In genomic region chr4:83075696-83076095, GRCh38 we compare ENCODE assay signal across 11 cellular contexts. TPM values are rescaled to one million over a fixed set of nuclear protein-coding genes. Genes with fewer than 3 reads are reported as not detected.
DNase-seq lines count a peak whose midpoint lies in the region; ATAC-seq and TF ChIP-seq lines count a peak whose summit lies in the region.
"Had no signal": no experiment of that assay in that cellular context is flagged by ENCODE, and none has a peak within 500 bp of the region (broad histone marks: within the 10 kb centered on the region; RNA-seq: fewer than 3 reads in every experiment).

No MANE protein-coding gene starts in this region.

- POLR2A ChIA-PET in T-cell (lab: Charles Lee), result interaction anchor here in 1 of 2 donors (1.9 kb wide), 1 partner anchor 8 kb away, joined by 10 read pairs; no protein-coding TSS in a partner anchor

- H3K27ac Mint-ChIP-seq in T-cell, result no peak overlapping the region
- H3K27ac Mint-ChIP-seq: activated CD8-positive, alpha-beta memory T cell treated with anti-CD3 and anti-CD28 coated beads, Interleukin-2, amount 10 ng/mL, durations not matched to agents 7 days and 5 days had no signal

- DNase-seq in GM03348 (ENCODE audit: low spot score), result peak; percentile 77
- DNase-seq in foreskin melanocyte, result peak; percentile 64
- peak; percentile 42 for DNase-seq in skeletal muscle cell (ENCODE audit: low read depth)
- DNase-seq in T-cell, result no peak
- DNase-seq in NCI-H1694 (lab: John Stamatoyannopoulos, UW), result no peak
- DNase-seq: activated CD8-positive, alpha-beta memory T cell treated with anti-CD3 and anti-CD28 coated beads, Interleukin-2, amount 10 ng/mL, durations not matched to agents 7 days and 5 days; KBM-7; NCI-H2227 treated with DMSO at 0.1 percent for 48 hours had no signal

- CTCF ChIA-PET in T-cell (lab: Charles Lee), result interaction anchor here (0.5 to 4.9 kb wide), 13 partner anchors 9 to 666 kb away, joined by 3 to 71 read pairs (median 6); partner anchors contain the start of gene COQ2 (in 1 of the 2)

- ATAC-seq in SK-N-SH treated with all-trans-retinoic acid at 6 μM for 48 hours (peak; percentile 94), T-cell (replicated peaks in 1 of 4) (no peak), HG02571 (IDR thresholded peaks at IDR 0.05; ENCODE audit: unreplicated experiment) (no peak), GM21515 (IDR thresholded peaks at IDR 0.05; ENCODE audit: unreplicated experiment) (no peak)
- ATAC-seq: activated CD8-positive, alpha-beta memory T cell treated with anti-CD3 and anti-CD28 coated beads, Interleukin-2, amount 10 ng/mL, durations not matched to agents 7 days and 5 days had no signal

- no peak overlapping the region for H3K4me3 ChIP-seq in skeletal muscle cell (ENCODE audit: low read depth, low read length)

- no peak overlapping the region for H3K4me3 Mint-ChIP-seq in T-cell
- H3K4me3 Mint-ChIP-seq: activated CD8-positive, alpha-beta memory T cell treated with anti-CD3 and anti-CD28 coated beads, Interleukin-2, amount 10 ng/mL, durations not matched to agents 7 days and 5 days had no signal

- no peaks in the 10 kb centered on the region for H3K9me3 Mint-ChIP-seq in T-cell

- peaks cover 33% of the 10 kb centered on the region for H3K36me3 Mint-ChIP-seq in T-cell

- H3K4me1 Mint-ChIP-seq in T-cell, result peaks cover 5 to 28% (median 18%) of the 10 kb centered on the region in 3 donors

- no peaks in the 10 kb centered on the region for H3K27me3 Mint-ChIP-seq in T-cell
- H3K27me3 Mint-ChIP-seq: activated CD8-positive, alpha-beta memory T cell treated with anti-CD3 and anti-CD28 coated beads, Interleukin-2, amount 10 ng/mL, durations not matched to agents 7 days and 5 days had no signal

TF ChIP-seq in SK-N-SH treated with all-trans-retinoic acid at 6 μM for 48 hours, 23 proteins besides CTCF, POLR2A, EP300 and RAD21:
- no peak for TF ChIP-seq ZNF565 (CRISPR knock-in tag; conservative IDR thresholded peaks at IDR 0.05; ENCODE audit: low read depth)
- TF ChIP-seq TOX (CRISPR knock-in tag; IDR thresholded peaks at IDR 0.05; ENCODE audit: borderline replicate concordance), result 0 out of 2 replicates have a peak, but pooled peaks have one; percentile 21
- TF ChIP-seq PATZ1 (CRISPR knock-in tag; IDR thresholded peaks at IDR 0.05; ENCODE audit: borderline replicate concordance), result no peak
- no peak for TF ChIP-seq ZFP3 (CRISPR knock-in tag; IDR thresholded peaks at IDR 0.05)
- no peak for TF ChIP-seq ZFP30 (CRISPR knock-in tag; IDR thresholded peaks at IDR 0.05)
- TF ChIP-seq ZNF70 (CRISPR knock-in tag; IDR thresholded peaks at IDR 0.05), result no peak

RNA-seq across cellular contexts. Expression of gene PLAC8, which starts 38.8 kb away (rescaled TPM):
- 100 to 1,000 TPM; 124 to 318 (median 147) TPM for total RNA-seq in T-cell

RNA-seq across cellular contexts. Expression of gene COPS4, which starts 40.7 kb away (rescaled TPM):
- total RNA-seq in T-cell, result 10 to 100 TPM; 19.9 to 28.3 (median 22.2) TPM

Comparison
In these comparisons a context has a peak if more than half of its experiments do, and no peak if none do; other contexts are left out.
1. DNase-seq: peak in GM03348 (single experiment), foreskin melanocyte (single experiment) and skeletal muscle cell (single experiment); none in T-cell (0 of 34) and NCI-H1694 (single experiment).